8 cellular contexts compared by ENCODE assay signal in the genomic region with DNA sequence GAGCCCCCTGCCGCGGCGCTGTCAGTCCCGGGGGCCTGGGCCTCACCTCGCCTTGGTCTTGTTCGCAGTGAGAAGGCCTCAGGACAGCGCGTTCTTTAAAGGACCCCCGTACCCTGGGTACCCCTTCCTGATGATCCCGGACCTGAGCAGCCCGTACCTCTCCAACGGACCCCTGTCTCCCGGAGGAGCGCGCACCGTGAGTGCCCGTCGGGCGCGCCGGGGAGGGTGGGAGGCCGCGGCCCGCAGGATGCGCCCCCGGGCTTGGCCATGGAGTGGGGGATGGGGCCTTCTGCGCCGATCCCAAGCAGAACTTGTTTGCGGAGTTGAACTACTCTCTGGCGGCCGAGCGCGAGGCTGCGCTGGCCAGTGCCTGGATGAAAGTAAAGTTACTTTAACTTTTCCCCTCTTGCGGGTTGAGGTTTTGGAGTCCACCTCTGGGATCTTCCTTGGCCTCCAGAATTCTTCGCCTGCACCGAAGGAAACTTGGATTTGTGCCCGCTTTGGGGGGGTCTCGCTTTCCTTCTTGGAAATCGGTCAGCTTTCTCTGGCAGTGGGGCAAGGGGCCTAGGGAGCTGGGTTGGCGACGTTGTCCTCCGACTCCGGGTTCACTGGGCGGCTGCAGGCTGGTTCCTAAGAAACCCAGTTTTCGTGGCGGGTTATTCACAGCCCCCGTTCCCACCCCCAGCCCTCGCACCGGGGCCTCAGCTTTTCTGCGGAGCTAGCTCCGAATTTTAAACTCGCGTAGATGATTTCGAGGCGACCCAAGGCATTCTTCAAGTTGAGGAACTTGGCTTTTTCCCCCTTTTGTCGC. TPM values are rescaled to one million over a fixed set of nuclear protein-coding genes. Genes with fewer than 3 reads are reported as not detected.
A peak's percentile ranks its signal among the peaks of the same experiment; 100 is the strongest.
DNase-seq lines count a peak whose midpoint lies in the region; ATAC-seq and TF ChIP-seq lines count a peak whose summit lies in the region.

No MANE protein-coding gene starts in this region.

- WGBS in lung, 2 donors = 4 to 9% methylated on average over 57 of the region's 57 CpGs
- 16 to 42% methylated on average over 30 to 47 of the region's 57 CpGs for WGBS in upper lobe of left lung, 2 donors

- H3K27me3 ChIP-seq in dorsolateral prefrontal cortex (peaks cover 0 to 44% (median 16%) of the 10 kb centered on the region in 45 donors), lung (ENCODE audit: control insufficient read depth, insufficient read depth) (no peaks in the 10 kb centered on the region), upper lobe of left lung (peaks cover 0 to 6% (median 0%) of the 10 kb centered on the region in 4 donors)

- no peak for TF ChIP-seq EP300 in upper lobe of left lung (IDR thresholded peaks at IDR 0.05)

- H3K4me1 ChIP-seq in lung (ENCODE audit: control insufficient read depth in 2 of 2, insufficient read depth in 2 of 2, low read length in 2 of 2) (peaks cover 0 to 6% of the 10 kb centered on the region in 2 donors), upper lobe of left lung (peaks cover 18 to 44% (median 26%) of the 10 kb centered on the region in 4 donors)

- H3K36me3 ChIP-seq in lung (ENCODE audit: control insufficient read depth in 2 of 2, insufficient read depth in 2 of 2, low read length in 2 of 2) (no peaks in the 10 kb centered on the region), upper lobe of left lung (no peaks in the 10 kb centered on the region)

- no peak for TF ChIP-seq CTCF in dorsolateral prefrontal cortex (IDR thresholded peaks at IDR 0.05 in 54 of 56, conservative IDR thresholded peaks at IDR 0.05 in 2 of 56; ENCODE audit: low read depth in 1 of 56, partially characterized antibody in 56 of 56)
- no peak for TF ChIP-seq CTCF in lung (IDR thresholded peaks at IDR 0.05; ENCODE audit: control extremely low read depth, extremely low read depth)
- TF ChIP-seq CTCF in upper lobe of left lung (IDR thresholded peaks at IDR 0.05) = no peak

- H3K27ac ChIP-seq in dorsolateral prefrontal cortex (peak overlapping the region in 31 of 59 donors; percentile 2 to 79 (median 59)), lung (ENCODE audit: low read depth in 1 of 2, low read length in 1 of 2) (peak overlapping the region; percentile 5 to 84), upper lobe of left lung (peak overlapping the region; percentile 52 to 89 (median 79))

- H3K9me3 ChIP-seq in lung (ENCODE audit: control insufficient read depth in 2 of 2, insufficient read depth in 1 of 2, low read length in 1 of 2) (no peaks in the 10 kb centered on the region), upper lobe of left lung (no peaks in the 10 kb centered on the region)

- intact Hi-C loops in dorsolateral prefrontal cortex (cut with DNase I) = loop anchor here (10.0 kb wide), 2 partner anchors 110 to 150 kb away; no protein-coding TSS in a partner anchor

- peak; percentile 13 for DNase-seq in activated naive CD4-positive, alpha-beta T cell treated with anti-CD3 and anti-CD28 coated beads, Interleukin-2, amount 50 U/mL, for 16 hours
- no peak for DNase-seq in activated naive CD4-positive, alpha-beta T cell treated with Interleukin-2 at 50 U/mL for 16 hours
- DNase-seq in dorsolateral prefrontal cortex (peak in 1 of 10 donors; percentile 6), lung (ENCODE audit: low spot score) (peak; percentile 36), upper lobe of left lung (peak; percentile 30 to 87), AML-193 (lab: John Stamatoyannopoulos, UW) (no peak), amniotic stem cell (lab: John Stamatoyannopoulos, UW) (no peak), inferior parietal cortex (ENCODE audit: extremely low spot score) (no peak)

- H3K4me3 ChIP-seq in dorsolateral prefrontal cortex (peak overlapping the region; percentile 29 to 74 (median 61)), lung (peak overlapping the region; percentile 78), upper lobe of left lung (peak overlapping the region; percentile 26 to 86 (median 66))

- no peak for TF ChIP-seq POLR2A in upper lobe of left lung (IDR thresholded peaks at IDR 0.05)

- ATAC-seq in lung (ENCODE audit: insufficient read depth, low FRiP score) (peak; percentile 37), upper lobe of left lung (ENCODE audit: low FRiP score in 2 of 2) (peak; percentile 28 to 56)

RNA-seq across cellular contexts. Expression of a gene that starts 1.3 kb away (rescaled TPM):
- total RNA-seq in dorsolateral prefrontal cortex (10 to 100 TPM in 3 of 120 experiments, 1 to 10 TPM in 117; 2.1 to 12.7 (median 4.4) TPM), lung (10 to 100 TPM; 14.7 to 21.5 TPM), upper lobe of left lung (10 to 100 TPM in 4 of 6 donors, 1 to 10 TPM in 2; 7.3 to 18.4 (median 11.2) TPM)
- polyA plus RNA-seq in lung = 10 to 100 TPM; 12.3 to 12.9 TPM

Comparison
In these comparisons a context has a peak if more than half of its experiments do, and no peak if none do; other contexts are left out.
1. DNase-seq: peak in activated naive CD4-positive, alpha-beta T cell treated with anti-CD3 and anti-CD28 coated beads, Interleukin-2, amount 50 U/mL, for 16 hours (single experiment), lung (single experiment) and upper lobe of left lung (2 of 2); none in activated naive CD4-positive, alpha-beta T cell treated with Interleukin-2 at 50 U/mL for 16 hours (single experiment), AML-193 (0 of 2), amniotic stem cell (single experiment) and inferior parietal cortex (single experiment).
2. Peak in every context shown above with its lines, with median percentiles within 50 percentile points of each other: H3K27ac ChIP-seq and H3K4me3 ChIP-seq.